In the genomic region with DNA sequence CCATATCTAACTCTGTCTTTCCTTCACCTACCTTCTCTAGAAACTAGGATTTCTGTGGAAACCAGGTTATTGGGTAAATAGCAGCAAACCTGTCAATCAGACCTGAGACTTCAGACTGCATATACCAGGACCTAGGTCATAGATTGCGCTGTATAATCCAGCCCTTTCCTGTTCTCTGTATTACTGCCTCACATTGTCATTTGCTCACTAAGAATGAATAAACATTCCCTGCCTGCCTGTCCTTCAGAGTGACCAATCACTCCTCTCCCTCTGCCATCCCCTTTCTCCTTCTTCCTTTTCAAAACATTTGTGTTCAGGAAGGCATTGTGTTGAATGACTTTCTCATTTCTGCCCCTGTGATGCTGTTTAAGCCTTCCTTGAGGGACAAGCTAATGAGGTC, we compare ENCODE assay signal across 15 cellular contexts. TPM values are rescaled to one million over a fixed set of nuclear protein-coding genes. Genes with fewer than 3 reads are reported as not detected.
DNase-seq lines count a peak whose midpoint lies in the region; ATAC-seq, FAIRE-seq and TF ChIP-seq lines count a peak whose summit lies in the region.
"Had no signal": no experiment of that assay in that cellular context is flagged by ENCODE, and none has a peak within 500 bp of the region (broad histone marks: within the 10 kb centered on the region; RNA-seq: fewer than 3 reads in every experiment).

No MANE protein-coding gene starts in this region.

- H3K36me3 ChIP-seq in HepG2 (replicated peaks in 1 of 2; ENCODE audit: control insufficient read depth in 1 of 2, insufficient read depth in 2 of 2, low read length in 2 of 2) (no peaks in the 10 kb centered on the region), right lobe of liver (no peaks in the 10 kb centered on the region), neural progenitor cell (no peaks in the 10 kb centered on the region), vagina (no peaks in the 10 kb centered on the region), mucosa of descending colon (ENCODE audit: low read depth) (no peaks in the 10 kb centered on the region)

- TF ChIP-seq POLR2A in HepG2 (IDR thresholded peaks at IDR 0.05; ENCODE audit: insufficient read depth in 1 of 2, low read depth in 2 of 2, low read length in 2 of 2) (no peak), right lobe of liver (IDR thresholded peaks at IDR 0.05) (no peak), vagina (IDR thresholded peaks at IDR 0.05) (no peak)

- H3K4me1 Mint-ChIP-seq in neural progenitor cell = no peaks in the 10 kb centered on the region
- H3K4me1 Mint-ChIP-seq: CD14-positive monocyte had no signal

- H3K9me3 ChIP-seq in HepG2 (ENCODE audit: low read length) (peaks cover 11% of the 10 kb centered on the region), right lobe of liver (no peaks in the 10 kb centered on the region), neural progenitor cell (ENCODE audit: low read depth) (peaks cover 3% of the 10 kb centered on the region), vagina (no peaks in the 10 kb centered on the region), mucosa of descending colon (peaks cover 7% of the 10 kb centered on the region)

- POLR2A ChIA-PET in HepG2 (lab: Yijun Ruan, JAX) = no interaction called here

- no peak overlapping the region for H3K27ac Mint-ChIP-seq in neural progenitor cell
- H3K27ac Mint-ChIP-seq: CD14-positive monocyte; CD8-positive, alpha-beta T cell had no signal

- TF ChIP-seq CTCF in HepG2 (CRISPR knock-in tag; IDR thresholded peaks at IDR 0.05) (no peak), right lobe of liver (IDR thresholded peaks at IDR 0.05) (no peak), neural progenitor cell (IDR thresholded peaks at IDR 0.05) (no peak), vagina (IDR thresholded peaks at IDR 0.05) (no peak), mucosa of descending colon (IDR thresholded peaks at IDR 0.05) (no peak)

- DNase-seq in HepG2 (ENCODE audit: low spot score) (peak; percentile 21), right lobe of liver (no peak), iris pigment epithelial cell (ENCODE audit: low read depth) (peak; percentile 45), neural progenitor cell (ENCODE audit: low spot score) (peak; percentile 7), vagina (ENCODE audit: extremely low spot score in 2 of 2) (no peak), mucosa of descending colon (no peak)
- DNase-seq: CD8-positive, alpha-beta T cell; COR-L47; GF-D8; HCEC 1CT; IMR-90 had no signal

- no peak for TF ChIP-seq RAD21 in HepG2 (CRISPR knock-in tag; IDR thresholded peaks at IDR 0.05)

- CTCF ChIA-PET in HepG2 (lab: Yijun Ruan, JAX; ENCODE audit: low intra/inter-chr PET ratio, low total read pairs) = no interaction called here

- H3K27me3 Mint-ChIP-seq in neural progenitor cell (ENCODE audit: insufficient read depth, low read depth) = peaks cover 7% of the 10 kb centered on the region

- TF ChIP-seq EP300 in HepG2 (IDR thresholded peaks at IDR 0.05; ENCODE audit: low read depth in 2 of 2, low read length in 2 of 2) (no peak), HepG2 (CRISPR knock-in tag; IDR thresholded peaks at IDR 0.05; ENCODE audit: borderline replicate concordance) (no peak)

- H3K79me2 ChIP-seq in HepG2 (ENCODE audit: insufficient read depth, low read length) (no peaks in the 10 kb centered on the region), neural progenitor cell (ENCODE audit: low read depth) (no peaks in the 10 kb centered on the region)

- FAIRE-seq in HepG2 (lab: Jason Lieb, UNC) = no peak

- H3K36me3 Mint-ChIP-seq in neural progenitor cell = peaks cover 9% of the 10 kb centered on the region
- H3K36me3 Mint-ChIP-seq: CD14-positive monocyte; CD8-positive, alpha-beta T cell had no signal

- H3K4me3 ChIP-seq in HepG2 (replicated peaks in 1 of 3; ENCODE audit: insufficient read depth in 1 of 3, low read depth in 2 of 3, low read length in 3 of 3) (no peak overlapping the region), right lobe of liver (no peak overlapping the region), neural progenitor cell (no peak overlapping the region), vagina (no peak overlapping the region), mucosa of descending colon (no peak overlapping the region)

- WGBS in HepG2 (ENCODE audit: low lambda C conversion rate) = 86% methylated on average over 1 of the region's 1 CpG
- 100% methylated on average over 1 of the region's 1 CpG for WGBS in right lobe of liver (ENCODE audit: insufficient coverage, low coverage, low lambda C conversion rate, missing lambda C conversion rate)

- no peaks in the 10 kb centered on the region for H3K27me3 ChIP-seq in HepG2 (ENCODE audit: control insufficient read depth in 1 of 2, insufficient read depth in 2 of 2, low read length in 2 of 2)
- H3K27me3 ChIP-seq in right lobe of liver = no peaks in the 10 kb centered on the region
- H3K27me3 ChIP-seq in neural progenitor cell = no peaks in the 10 kb centered on the region
- H3K27me3 ChIP-seq in vagina = no peaks in the 10 kb centered on the region

- intact Hi-C loops in HepG2 (cut with micrococcal nuclease; ENCODE audit: unreplicated experiment) (no loop called here), right lobe of liver (cut with DNase I) (no loop called here), vagina (cut with DNase I) (no loop called here), mucosa of descending colon (cut with DNase I, micrococcal nuclease) (no loop called here)

- H4K20me1 ChIP-seq in HepG2 (ENCODE audit: insufficient read depth, low read length) (no peaks in the 10 kb centered on the region), neural progenitor cell (ENCODE audit: low read depth) (no peaks in the 10 kb centered on the region)

- H3K4me3 Mint-ChIP-seq in neural progenitor cell = no peak overlapping the region
- H3K4me3 Mint-ChIP-seq: CD14-positive monocyte; CD8-positive, alpha-beta T cell had no signal

- H3K27ac ChIP-seq in HepG2 (ENCODE audit: extremely low read length, insufficient read depth, low read length) = no peak overlapping the region
- no peak overlapping the region for H3K27ac ChIP-seq in right lobe of liver
- no peak overlapping the region for H3K27ac ChIP-seq in neural progenitor cell
- H3K27ac ChIP-seq in vagina = no peak overlapping the region
- H3K27ac ChIP-seq: 22Rv1, HL-60 had no signal

- H2AFZ ChIP-seq in HepG2 (ENCODE audit: low read length) (no peak overlapping the region), neural progenitor cell (replicated peaks) (peak overlapping the region; percentile 61)

- H3K4me1 ChIP-seq in HepG2 (ENCODE audit: insufficient read depth, low read length) (peaks cover 14% of the 10 kb centered on the region; the same call in 1 of the 2 replicates), right lobe of liver (no peaks in the 10 kb centered on the region), neural progenitor cell (peaks cover 8% of the 10 kb centered on the region), vagina (no peaks in the 10 kb centered on the region), mucosa of descending colon (ENCODE audit: low read depth) (no peaks in the 10 kb centered on the region)

- H3K9me3 Mint-ChIP-seq in neural progenitor cell = peaks cover 33% of the 10 kb centered on the region

- peaks cover 7% of the 10 kb centered on the region for H3F3A ChIP-seq in neural progenitor cell (ENCODE audit: low read depth)

- BruUV-seq in HepG2 (replicated peaks; lab: Mats Ljungman, UMichigan) = no TSS peak

- in situ Hi-C loops in HepG2 (cut with HindIII; ENCODE audit: extremely low pct_ligation_motif_present, low pct_unique_long_range_greater_than_20kb) = no loop called here

- H3K4me2 ChIP-seq in HepG2 (ENCODE audit: low read depth, low read length) (no peak overlapping the region), neural progenitor cell (peak overlapping the region; percentile 11)

- H3K9ac ChIP-seq in HepG2 (ENCODE audit: insufficient read depth, low read depth, low read length) (no peak overlapping the region), neural progenitor cell (no peak overlapping the region)

- peak; percentile 47; the same call in 2 of the 3 replicates for ATAC-seq in HepG2
- no peak for ATAC-seq in right lobe of liver
- no peak for ATAC-seq in HG02610 (IDR thresholded peaks at IDR 0.05; ENCODE audit: unreplicated experiment)
- no peak for ATAC-seq in mucosa of descending colon
- ATAC-seq: CD8-positive, alpha-beta T cell had no signal

TF ChIP-seq in HepG2, 621 proteins besides CTCF, POLR2A, EP300 and RAD21 (continues in another document):
- no peak for TF ChIP-seq FOXK2 (IDR thresholded peaks at IDR 0.05)
- no peak for TF ChIP-seq ZIK1 (CRISPR knock-in tag; IDR thresholded peaks at IDR 0.05; ENCODE audit: borderline replicate concordance, low read depth)

RNA-seq across cellular contexts. Expression of a gene that starts 14.1 kb away (rescaled TPM):
- 34.7 and 46.5 TPM in 2 replicates for total RNA-seq in HepG2 (2016; rRNA removed; fragmentation: Illumina TruSeq; extraction: Trizol)
- total RNA-seq in HepG2 (2016; cell fraction: cytosol; rRNA removed; fragmentation: Illumina TruSeq; extraction: Trizol; ENCODE audit: low read depth) = 3.4 and 3.7 TPM in 2 replicates
- total RNA-seq in HepG2 (2016; cell fraction: insoluble cytoplasmic fraction; rRNA removed; fragmentation: Illumina TruSeq; extraction: Trizol) = 36.7 and 46.5 TPM in 2 replicates
- 15.6 and 16.1 TPM in 2 replicates for total RNA-seq in HepG2 (2016; cell fraction: membrane; rRNA removed; fragmentation: Illumina TruSeq; extraction: Trizol)
- 57.2 and 60.7 TPM in 2 replicates for total RNA-seq in HepG2 (2016; cell fraction: nucleus; rRNA removed; fragmentation: Illumina TruSeq; extraction: Trizol)
- 49.1 and 70.4 TPM in 2 replicates for polyA plus RNA-seq in HepG2 (2011; rRNA removed)
- 41.6 and 43.4 TPM in 2 replicates for polyA plus RNA-seq in HepG2 (2011; cell fraction: cytosol; rRNA removed)
- 33.6 and 37.4 TPM in 2 replicates for polyA plus RNA-seq in HepG2 (2011; cell fraction: nucleus; rRNA removed)
- polyA plus RNA-seq in HepG2 (2012) = 22.8 and 29.0 TPM in 2 replicates
- 1.4 and 1.5 TPM in 2 replicates for polyA plus RNA-seq in HepG2 (2016; cell fraction: cytosol; fragmentation: Illumina TruSeq; extraction: Trizol; ENCODE audit: low read depth)
- polyA plus RNA-seq in HepG2 (2016; cell fraction: insoluble cytoplasmic fraction; fragmentation: Illumina TruSeq; extraction: Trizol; ENCODE audit: low read depth) = 19.7 and 21.6 TPM in 2 replicates
- 4.3 and 4.6 TPM in 2 replicates for polyA plus RNA-seq in HepG2 (2016; cell fraction: membrane; fragmentation: Illumina TruSeq; extraction: Trizol; ENCODE audit: low read depth)
- 58.8 and 63.1 TPM in 2 replicates for polyA plus RNA-seq in HepG2 (2016; cell fraction: nucleus; fragmentation: Illumina TruSeq; extraction: Trizol; ENCODE audit: insufficient read depth, low read depth)
- 16.6 and 151 TPM in 2 replicates for polyA minus RNA-seq in HepG2 (2011; rRNA and poly(A)+ RNA removed; ENCODE audit: low replicate concordance)
- 66.3 and 82.1 TPM in 2 replicates for polyA minus RNA-seq in HepG2 (2011; cell fraction: cytosol; rRNA and poly(A)+ RNA removed)
- 43.3 and 46.9 TPM in 2 replicates for polyA minus RNA-seq in HepG2 (2011; cell fraction: nucleus; rRNA and poly(A)+ RNA removed)
- 10 to 100 TPM; 12.5 to 26.1 (median 17.1) TPM for total RNA-seq in right lobe of liver
- 5.8 TPM in 2 replicates for total RNA-seq in neural progenitor cell (ENCODE audit: low replicate concordance)
- total RNA-seq in vagina = 47.1 TPM
- total RNA-seq in mucosa of descending colon = 10 to 100 TPM in 1 of 3 donors, 1 to 10 TPM in 2; 4.7 to 33.7 (median 7.9) TPM
- polyA plus RNA-seq: CD14-positive monocyte had no signal

Comparison
In these comparisons a context has a peak if more than half of its experiments do, and no peak if none do; other contexts are left out.
1. DNase-seq: peak in HepG2 (single experiment), iris pigment epithelial cell (single experiment) and neural progenitor cell (single experiment); none in right lobe of liver (0 of 3), vagina (0 of 2) and mucosa of descending colon (0 of 3).